Comparison of ENCODE assay signal across 1 cellular context in the genomic region with DNA sequence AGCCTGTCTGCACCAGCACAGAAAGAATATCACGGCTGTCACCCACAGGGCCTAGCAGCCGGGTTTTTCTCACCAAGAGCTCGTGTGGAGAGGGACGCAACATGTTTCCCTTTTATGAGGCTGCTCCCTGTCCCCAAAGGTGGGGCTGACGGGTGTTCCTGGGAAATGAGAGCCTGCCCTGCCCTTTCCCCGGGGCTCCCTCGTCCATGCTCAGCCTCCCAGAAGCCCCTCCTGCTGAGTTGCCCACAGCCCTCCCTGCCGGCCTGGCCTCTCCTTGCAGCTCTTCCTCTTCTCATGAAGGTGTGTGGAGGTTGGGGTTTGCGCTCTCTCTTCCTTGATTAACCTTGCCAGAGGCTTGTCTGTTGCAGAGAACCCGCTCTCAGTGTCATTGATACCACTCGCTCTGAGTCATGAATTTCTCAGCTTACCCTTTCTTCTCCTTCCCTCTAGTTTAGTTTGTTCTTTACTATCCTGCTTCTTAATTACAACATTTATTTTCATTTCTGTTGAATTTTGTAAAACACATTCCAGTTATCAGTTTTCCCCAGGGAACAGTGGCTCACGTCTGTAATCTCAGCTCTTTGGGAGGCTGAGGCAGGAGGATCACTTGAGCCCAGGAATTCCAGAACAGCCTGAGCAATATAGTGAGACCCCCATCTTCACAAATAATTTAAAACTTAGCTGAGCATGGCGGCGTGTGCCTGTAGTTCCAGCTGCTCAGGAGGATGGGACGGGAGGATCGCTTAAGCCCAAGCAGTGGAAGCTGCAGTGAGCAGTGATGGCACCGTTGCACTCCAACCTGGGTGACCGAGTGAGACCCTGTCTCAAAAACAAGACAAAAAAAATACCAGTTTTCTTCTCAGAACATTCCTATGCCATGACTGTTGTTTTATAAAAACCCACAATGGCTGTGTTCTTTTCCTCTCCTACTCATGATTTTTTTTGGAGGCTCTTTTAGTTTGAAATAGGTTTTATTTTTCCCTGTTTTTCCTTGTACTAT.
TF ChIP-seq lines count a peak whose summit lies in the region.

No MANE protein-coding gene starts in this region.

TF ChIP-seq in GM23338, 12 proteins besides CTCF, POLR2A, EP300 and RAD21 (continued from another document):
- TF ChIP-seq EZH2 (IDR thresholded peaks at IDR 0.05; ENCODE audit: low read depth, unreplicated experiment), result no peak
- TF ChIP-seq, protein P1, sequence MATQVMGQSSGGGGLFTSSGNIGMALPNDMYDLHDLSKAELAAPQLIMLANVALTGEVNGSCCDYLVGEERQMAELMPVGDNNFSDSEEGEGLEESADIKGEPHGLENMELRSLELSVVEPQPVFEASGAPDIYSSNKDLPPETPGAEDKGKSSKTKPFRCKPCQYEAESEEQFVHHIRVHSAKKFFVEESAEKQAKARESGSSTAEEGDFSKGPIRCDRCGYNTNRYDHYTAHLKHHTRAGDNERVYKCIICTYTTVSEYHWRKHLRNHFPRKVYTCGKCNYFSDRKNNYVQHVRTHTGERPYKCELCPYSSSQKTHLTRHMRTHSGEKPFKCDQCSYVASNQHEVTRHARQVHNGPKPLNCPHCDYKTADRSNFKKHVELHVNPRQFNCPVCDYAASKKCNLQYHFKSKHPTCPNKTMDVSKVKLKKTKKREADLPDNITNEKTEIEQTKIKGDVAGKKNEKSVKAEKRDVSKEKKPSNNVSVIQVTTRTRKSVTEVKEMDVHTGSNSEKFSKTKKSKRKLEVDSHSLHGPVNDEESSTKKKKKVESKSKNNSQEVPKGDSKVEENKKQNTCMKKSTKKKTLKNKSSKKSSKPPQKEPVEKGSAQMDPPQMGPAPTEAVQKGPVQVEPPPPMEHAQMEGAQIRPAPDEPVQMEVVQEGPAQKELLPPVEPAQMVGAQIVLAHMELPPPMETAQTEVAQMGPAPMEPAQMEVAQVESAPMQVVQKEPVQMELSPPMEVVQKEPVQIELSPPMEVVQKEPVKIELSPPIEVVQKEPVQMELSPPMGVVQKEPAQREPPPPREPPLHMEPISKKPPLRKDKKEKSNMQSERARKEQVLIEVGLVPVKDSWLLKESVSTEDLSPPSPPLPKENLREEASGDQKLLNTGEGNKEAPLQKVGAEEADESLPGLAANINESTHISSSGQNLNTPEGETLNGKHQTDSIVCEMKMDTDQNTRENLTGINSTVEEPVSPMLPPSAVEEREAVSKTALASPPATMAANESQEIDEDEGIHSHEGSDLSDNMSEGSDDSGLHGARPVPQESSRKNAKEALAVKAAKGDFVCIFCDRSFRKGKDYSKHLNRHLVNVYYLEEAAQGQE (IDR thresholded peaks at IDR 0.05; ENCODE audit: unreplicated experiment), result no peak
- TF ChIP-seq POLR2AphosphoS5 (IDR thresholded peaks at IDR 0.05; ENCODE audit: low read depth), result no peak
- TF ChIP-seq, protein P2, sequence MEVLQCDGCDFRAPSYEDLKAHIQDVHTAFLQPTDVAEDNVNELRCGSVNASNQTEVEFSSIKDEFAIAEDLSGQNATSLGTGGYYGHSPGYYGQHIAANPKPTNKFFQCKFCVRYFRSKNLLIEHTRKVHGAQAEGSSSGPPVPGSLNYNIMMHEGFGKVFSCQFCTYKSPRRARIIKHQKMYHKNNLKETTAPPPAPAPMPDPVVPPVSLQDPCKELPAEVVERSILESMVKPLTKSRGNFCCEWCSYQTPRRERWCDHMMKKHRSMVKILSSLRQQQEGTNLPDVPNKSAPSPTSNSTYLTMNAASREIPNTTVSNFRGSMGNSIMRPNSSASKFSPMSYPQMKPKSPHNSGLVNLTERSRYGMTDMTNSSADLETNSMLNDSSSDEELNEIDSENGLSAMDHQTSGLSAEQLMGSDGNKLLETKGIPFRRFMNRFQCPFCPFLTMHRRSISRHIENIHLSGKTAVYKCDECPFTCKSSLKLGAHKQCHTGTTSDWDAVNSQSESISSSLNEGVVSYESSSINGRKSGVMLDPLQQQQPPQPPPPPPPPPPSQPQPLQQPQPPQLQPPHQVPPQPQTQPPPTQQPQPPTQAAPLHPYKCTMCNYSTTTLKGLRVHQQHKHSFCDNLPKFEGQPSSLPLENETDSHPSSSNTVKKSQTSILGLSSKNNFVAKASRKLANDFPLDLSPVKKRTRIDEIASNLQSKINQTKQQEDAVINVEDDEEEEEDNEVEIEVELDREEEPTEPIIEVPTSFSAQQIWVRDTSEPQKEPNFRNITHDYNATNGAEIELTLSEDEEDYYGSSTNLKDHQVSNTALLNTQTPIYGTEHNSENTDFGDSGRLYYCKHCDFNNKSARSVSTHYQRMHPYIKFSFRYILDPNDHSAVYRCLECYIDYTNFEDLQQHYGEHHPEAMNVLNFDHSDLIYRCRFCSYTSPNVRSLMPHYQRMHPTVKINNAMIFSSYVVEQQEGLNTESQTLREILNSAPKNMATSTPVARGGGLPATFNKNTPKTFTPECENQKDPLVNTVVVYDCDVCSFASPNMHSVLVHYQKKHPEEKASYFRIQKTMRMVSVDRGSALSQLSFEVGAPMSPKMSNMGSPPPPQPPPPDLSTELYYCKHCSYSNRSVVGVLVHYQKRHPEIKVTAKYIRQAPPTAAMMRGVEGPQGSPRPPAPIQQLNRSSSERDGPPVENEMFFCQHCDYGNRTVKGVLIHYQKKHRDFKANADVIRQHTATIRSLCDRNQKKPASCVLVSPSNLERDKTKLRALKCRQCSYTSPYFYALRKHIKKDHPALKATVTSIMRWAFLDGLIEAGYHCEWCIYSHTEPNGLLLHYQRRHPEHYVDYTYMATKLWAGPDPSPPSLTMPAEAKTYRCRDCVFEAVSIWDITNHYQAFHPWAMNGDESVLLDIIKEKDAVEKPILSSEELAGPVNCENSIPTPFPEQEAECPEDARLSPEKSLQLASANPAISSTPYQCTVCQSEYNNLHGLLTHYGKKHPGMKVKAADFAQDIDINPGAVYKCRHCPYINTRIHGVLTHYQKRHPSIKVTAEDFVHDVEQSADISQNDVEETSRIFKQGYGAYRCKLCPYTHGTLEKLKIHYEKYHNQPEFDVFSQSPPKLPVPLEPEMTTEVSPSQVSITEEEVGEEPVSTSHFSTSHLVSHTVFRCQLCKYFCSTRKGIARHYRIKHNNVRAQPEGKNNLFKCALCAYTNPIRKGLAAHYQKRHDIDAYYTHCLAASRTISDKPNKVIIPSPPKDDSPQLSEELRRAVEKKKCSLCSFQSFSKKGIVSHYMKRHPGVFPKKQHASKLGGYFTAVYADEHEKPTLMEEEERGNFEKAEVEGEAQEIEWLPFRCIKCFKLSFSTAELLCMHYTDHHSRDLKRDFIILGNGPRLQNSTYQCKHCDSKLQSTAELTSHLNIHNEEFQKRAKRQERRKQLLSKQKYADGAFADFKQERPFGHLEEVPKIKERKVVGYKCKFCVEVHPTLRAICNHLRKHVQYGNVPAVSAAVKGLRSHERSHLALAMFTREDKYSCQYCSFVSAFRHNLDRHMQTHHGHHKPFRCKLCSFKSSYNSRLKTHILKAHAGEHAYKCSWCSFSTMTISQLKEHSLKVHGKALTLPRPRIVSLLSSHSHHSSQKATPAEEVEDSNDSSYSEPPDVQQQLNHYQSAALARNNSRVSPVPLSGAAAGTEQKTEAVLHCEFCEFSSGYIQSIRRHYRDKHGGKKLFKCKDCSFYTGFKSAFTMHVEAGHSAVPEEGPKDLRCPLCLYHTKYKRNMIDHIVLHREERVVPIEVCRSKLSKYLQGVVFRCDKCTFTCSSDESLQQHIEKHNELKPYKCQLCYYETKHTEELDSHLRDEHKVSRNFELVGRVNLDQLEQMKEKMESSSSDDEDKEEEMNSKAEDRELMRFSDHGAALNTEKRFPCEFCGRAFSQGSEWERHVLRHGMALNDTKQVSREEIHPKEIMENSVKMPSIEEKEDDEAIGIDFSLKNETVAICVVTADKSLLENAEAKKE (CRISPR knock-in tag; IDR thresholded peaks at IDR 0.05), result no peak
- TF ChIP-seq ZNF331 (CRISPR knock-in tag; IDR thresholded peaks at IDR 0.05; ENCODE audit: low read depth), result no peak
- TF ChIP-seq ZNF114 (CRISPR knock-in tag; IDR thresholded peaks at IDR 0.05), result no peak
- no peak for TF ChIP-seq JUNB (IDR thresholded peaks at IDR 0.05; ENCODE audit: unreplicated experiment)
- TF ChIP-seq STAT1 (IDR thresholded peaks at IDR 0.05; ENCODE audit: unreplicated experiment), result no peak
